1 cellular context compared by ENCODE assay signal in the genomic region with DNA sequence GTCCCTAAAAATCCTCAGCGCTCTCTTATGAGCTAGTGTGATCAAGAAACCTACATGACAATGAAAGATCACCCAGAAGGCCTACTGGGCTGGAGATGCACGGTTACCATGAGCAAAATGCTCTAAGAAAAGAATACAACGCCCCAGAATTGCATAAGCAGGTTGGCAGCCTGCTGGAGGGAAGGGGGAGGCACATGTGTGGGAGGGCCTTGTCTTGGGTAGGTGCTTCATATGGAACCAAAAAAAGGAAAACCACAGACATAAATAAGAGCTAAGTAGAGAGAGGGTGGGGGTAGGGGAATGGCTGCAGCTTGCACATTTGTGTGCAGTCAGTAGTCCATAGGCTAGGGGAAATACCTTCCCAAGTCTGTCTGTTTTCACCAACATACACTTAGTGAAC.
A peak's percentile ranks its signal among the peaks of the same experiment; 100 is the strongest.
TF ChIP-seq lines count a peak whose summit lies in the region.

No MANE protein-coding gene starts in this region.

TF ChIP-seq in GM12878, 131 proteins besides CTCF, POLR2A, EP300 and RAD21:
- TF ChIP-seq HDGF (IDR thresholded peaks at IDR 0.05) (no peak), HDAC2 (IDR thresholded peaks at IDR 0.05) (no peak), PML (IDR thresholded peaks at IDR 0.05; ENCODE audit: low read length) (no peak), IKZF1 (conservative IDR thresholded peaks at IDR 0.05) (no peak), NFXL1 (IDR thresholded peaks at IDR 0.05; ENCODE audit: borderline replicate concordance) (no peak), RUNX3 (IDR thresholded peaks at IDR 0.05; ENCODE audit: low read length) (peak; percentile 78), KAT2A (conservative IDR thresholded peaks at IDR 0.05; ENCODE audit: control insufficient read depth, low read depth, low read length) (no peak), FOXM1 (IDR thresholded peaks at IDR 0.05; ENCODE audit: low read depth, low read length) (no peak), MEF2A (IDR thresholded peaks at IDR 0.05; ENCODE audit: insufficient read depth, low read depth, low read length) (0 out of 2 replicates have a peak, but pooled peaks have one; percentile 11), POLR2AphosphoS5 (IDR thresholded peaks at IDR 0.05; ENCODE audit: low read length) (no peak), NBN (IDR thresholded peaks at IDR 0.05) (no peak)
- TF ChIP-seq, protein P1, sequence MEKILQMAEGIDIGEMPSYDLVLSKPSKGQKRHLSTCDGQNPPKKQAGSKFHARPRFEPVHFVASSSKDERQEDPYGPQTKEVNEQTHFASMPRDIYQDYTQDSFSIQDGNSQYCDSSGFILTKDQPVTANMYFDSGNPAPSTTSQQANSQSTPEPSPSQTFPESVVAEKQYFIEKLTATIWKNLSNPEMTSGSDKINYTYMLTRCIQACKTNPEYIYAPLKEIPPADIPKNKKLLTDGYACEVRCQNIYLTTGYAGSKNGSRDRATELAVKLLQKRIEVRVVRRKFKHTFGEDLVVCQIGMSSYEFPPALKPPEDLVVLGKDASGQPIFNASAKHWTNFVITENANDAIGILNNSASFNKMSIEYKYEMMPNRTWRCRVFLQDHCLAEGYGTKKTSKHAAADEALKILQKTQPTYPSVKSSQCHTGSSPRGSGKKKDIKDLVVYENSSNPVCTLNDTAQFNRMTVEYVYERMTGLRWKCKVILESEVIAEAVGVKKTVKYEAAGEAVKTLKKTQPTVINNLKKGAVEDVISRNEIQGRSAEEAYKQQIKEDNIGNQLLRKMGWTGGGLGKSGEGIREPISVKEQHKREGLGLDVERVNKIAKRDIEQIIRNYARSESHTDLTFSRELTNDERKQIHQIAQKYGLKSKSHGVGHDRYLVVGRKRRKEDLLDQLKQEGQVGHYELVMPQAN (conservative IDR thresholded peaks at IDR 0.05) = no peak
- TF ChIP-seq, protein P2, sequence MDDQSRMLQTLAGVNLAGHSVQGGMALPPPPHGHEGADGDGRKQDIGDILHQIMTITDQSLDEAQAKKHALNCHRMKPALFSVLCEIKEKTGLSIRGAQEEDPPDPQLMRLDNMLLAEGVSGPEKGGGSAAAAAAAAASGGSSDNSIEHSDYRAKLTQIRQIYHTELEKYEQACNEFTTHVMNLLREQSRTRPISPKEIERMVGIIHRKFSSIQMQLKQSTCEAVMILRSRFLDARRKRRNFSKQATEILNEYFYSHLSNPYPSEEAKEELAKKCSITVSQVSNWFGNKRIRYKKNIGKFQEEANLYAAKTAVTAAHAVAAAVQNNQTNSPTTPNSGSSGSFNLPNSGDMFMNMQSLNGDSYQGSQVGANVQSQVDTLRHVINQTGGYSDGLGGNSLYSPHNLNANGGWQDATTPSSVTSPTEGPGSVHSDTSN (IDR thresholded peaks at IDR 0.05; ENCODE audit: insufficient replicate concordance, low read depth, low read length) = no peak
